Comparison of ENCODE assay signal across 8 cellular contexts in genomic region chr3:197749315-197749600, GRCh38. TPM values are rescaled to one million over a fixed set of nuclear protein-coding genes. Genes with fewer than 3 reads are reported as not detected.
A peak's percentile ranks its signal among the peaks of the same experiment; 100 is the strongest.
DNase-seq lines count a peak whose midpoint lies in the region; TF ChIP-seq lines count a peak whose summit lies in the region.

No MANE protein-coding gene starts in this region.

- H4K20me1 ChIP-seq in GM23248 (ENCODE audit: insufficient read depth): peaks cover 19% of the 10 kb centered on the region
- H4K20me1 ChIP-seq in Karpas-422 (ENCODE audit: insufficient read depth, low read depth, low read length): peaks cover 15% of the 10 kb centered on the region; the same call in 1 of the 2 replicates

- H3K79me2 ChIP-seq in GM23248 (ENCODE audit: insufficient read depth): peaks cover 36% of the 10 kb centered on the region
- peaks cover 54% of the 10 kb centered on the region for H3K79me2 ChIP-seq in Karpas-422 (ENCODE audit: low read length)

- H3K36me3 ChIP-seq in GM23248 (ENCODE audit: low read depth): no peaks in the 10 kb centered on the region
- no peaks in the 10 kb centered on the region for H3K36me3 ChIP-seq in Karpas-422 (ENCODE audit: insufficient read depth, low read length)
- no peaks in the 10 kb centered on the region for H3K36me3 ChIP-seq in duodenal mucosa (ENCODE audit: control insufficient read depth in 1 of 2, insufficient read depth in 2 of 2, low read length in 2 of 2)

- no peak for TF ChIP-seq CTCF in mesothelial cell of epicardium (IDR thresholded peaks at IDR 0.05; ENCODE audit: unreplicated experiment)

- H3K4me2 ChIP-seq in GM23248 (ENCODE audit: unreplicated experiment) (peak overlapping the region; percentile 86), Karpas-422 (ENCODE audit: low read depth, low read length, poor library complexity, severe bottlenecking) (peak overlapping the region; percentile 81)

- H3K9me2 ChIP-seq in GM23248 (ENCODE audit: insufficient read depth): no peaks in the 10 kb centered on the region
- H3K9me2 ChIP-seq in Karpas-422 (replicated peaks; ENCODE audit: insufficient read depth, low read length): no peaks in the 10 kb centered on the region

- peaks cover 31% of the 10 kb centered on the region for H3F3A ChIP-seq in GM23248 (ENCODE audit: insufficient read depth)

- H3K27ac ChIP-seq in GM23248: peak overlapping the region; percentile 73
- peak overlapping the region; percentile 92 for H3K27ac ChIP-seq in Karpas-422 (ENCODE audit: low read length)
- H3K27ac ChIP-seq in duodenal mucosa (ENCODE audit: low read depth, low read length): peak overlapping the region; percentile 89
- H3K27ac ChIP-seq in temporal lobe (ENCODE audit: low read depth, low read length): peak overlapping the region; percentile 75

- no peaks in the 10 kb centered on the region for H3K36me3 Mint-ChIP-seq in mesothelial cell of epicardium

- H3K27me3 ChIP-seq in GM23248 (replicated peaks; ENCODE audit: insufficient read depth) (no peaks in the 10 kb centered on the region), Karpas-422 (ENCODE audit: low read length) (no peaks in the 10 kb centered on the region), duodenal mucosa (ENCODE audit: control insufficient read depth in 1 of 2, insufficient read depth in 2 of 2, low read length in 2 of 2) (no peaks in the 10 kb centered on the region)

- 0 to 2% methylated on average over 18 of the region's 18 CpGs for WGBS in GM23248 (ENCODE audit: low coverage in 1 of 2, low lambda C conversion rate in 2 of 2, missing lambda C conversion rate in 2 of 2), 2 experiments

- in situ Hi-C loops in GM23248 (cut with MboI): no loop called here

- H2AFZ ChIP-seq in GM23248: peak overlapping the region; percentile 89
- peak overlapping the region; percentile 67 for H2AFZ ChIP-seq in Karpas-422 (ENCODE audit: low read length)

- H3K9ac ChIP-seq in GM23248 (peak overlapping the region; percentile 83), Karpas-422 (ENCODE audit: low read length) (peak overlapping the region; percentile 95), duodenal mucosa (ENCODE audit: low read depth in 1 of 2, low read length in 2 of 2) (peak overlapping the region; percentile 50 to 87)

- peak overlapping the region; percentile 82 for H3K4me3 Mint-ChIP-seq in mesothelial cell of epicardium

- H3K27ac Mint-ChIP-seq in mesothelial cell of epicardium: peak overlapping the region; percentile 96

- H3K27me3 Mint-ChIP-seq in mesothelial cell of epicardium (ENCODE audit: low read depth): no peaks in the 10 kb centered on the region

- peaks cover 4% of the 10 kb centered on the region for H3K9me3 Mint-ChIP-seq in mesothelial cell of epicardium

- H3K9me3 ChIP-seq in GM23248 (ENCODE audit: low read depth): no peaks in the 10 kb centered on the region
- H3K9me3 ChIP-seq in Karpas-422 (ENCODE audit: low read length): no peaks in the 10 kb centered on the region
- H3K9me3 ChIP-seq in duodenal mucosa (ENCODE audit: control insufficient read depth in 1 of 2, low read length in 2 of 2): no peaks in the 10 kb centered on the region

- peaks cover 17% of the 10 kb centered on the region; the same call in 1 of the 2 replicates for H3K4me1 ChIP-seq in GM23248 (ENCODE audit: insufficient read depth)
- H3K4me1 ChIP-seq in Karpas-422 (ENCODE audit: low read length): peaks cover 52% of the 10 kb centered on the region
- peaks cover 10 to 22% of the 10 kb centered on the region in 2 donors for H3K4me1 ChIP-seq in duodenal mucosa (ENCODE audit: control insufficient read depth in 1 of 2, insufficient read depth in 2 of 2, low read length in 2 of 2)

- H3K4me3 ChIP-seq in GM23248 (peak overlapping the region; percentile 84), Karpas-422 (ENCODE audit: low read length) (peak overlapping the region; percentile 74), duodenal mucosa (ENCODE audit: low read depth in 1 of 2, low read length in 2 of 2) (peak overlapping the region; percentile 75 to 93)

- peaks cover 18% of the 10 kb centered on the region for H3K4me1 Mint-ChIP-seq in mesothelial cell of epicardium

- DNase-seq in DMS153 treated with DMSO at 0.1 percent for 48 hours (lab: John Stamatoyannopoulos, UW; ENCODE audit: unreplicated experiment): peak; percentile 48
- DNase-seq in DMS153 (lab: John Stamatoyannopoulos, UW): no peak
- peak; percentile 81 for DNase-seq in GM23248
- DNase-seq in Karpas-422: peak; percentile 93
- DNase-seq in T-helper 22 cell (ENCODE audit: low read depth): peak; percentile 59
- DNase-seq in mesothelial cell of epicardium (ENCODE audit: low spot score in 2 of 2, unreplicated experiment in 2 of 2): no peak

RNA-seq across cellular contexts. Expression of gene FYTTD1, which starts 0.4 kb away (rescaled TPM):
- total RNA-seq in GM23248 (2014; rRNA removed; shearing (Covaris generic)): 42.0 and 71.5 TPM in 2 replicates
- polyA plus RNA-seq in GM23248 (2016; fragmentation: Nextera tagmentation; extraction: Ambion mirVana): 90.4 and 91.8 TPM in 2 replicates
- total RNA-seq in Karpas-422 (2014; rRNA removed; shearing (Covaris generic); ENCODE audit: low replicate concordance): 145 and 204 TPM in 2 replicates
- total RNA-seq in mesothelial cell of epicardium: 57.1 to 62.7 TPM (median 62.2 TPM) in 3 replicates
- total RNA-seq in temporal lobe: 51.4 TPM

RNA-seq across cellular contexts. Expression of gene RUBCN, which starts 12.6 kb away (rescaled TPM):
- total RNA-seq in GM23248 (2014; rRNA removed; shearing (Covaris generic)): 16.3 and 18.4 TPM in 2 replicates
- 10.5 and 11.1 TPM in 2 replicates for polyA plus RNA-seq in GM23248 (2016; fragmentation: Nextera tagmentation; extraction: Ambion mirVana)
- total RNA-seq in Karpas-422 (2014; rRNA removed; shearing (Covaris generic); ENCODE audit: low replicate concordance): 87.0 and 128 TPM in 2 replicates
- 22.2 to 24.5 TPM (median 22.9 TPM) in 3 replicates for total RNA-seq in mesothelial cell of epicardium
- 28.0 TPM for total RNA-seq in temporal lobe

RNA-seq across cellular contexts. Expression of gene LRCH3, which starts 41.8 kb away (rescaled TPM):
- total RNA-seq in GM23248 (2014; rRNA removed; shearing (Covaris generic)): 20.9 and 28.7 TPM in 2 replicates
- 20.2 and 24.1 TPM in 2 replicates for polyA plus RNA-seq in GM23248 (2016; fragmentation: Nextera tagmentation; extraction: Ambion mirVana)
- 107 and 164 TPM in 2 replicates for total RNA-seq in Karpas-422 (2014; rRNA removed; shearing (Covaris generic); ENCODE audit: low replicate concordance)
- total RNA-seq in mesothelial cell of epicardium: 71.8 to 83.1 TPM (median 82.6 TPM) in 3 replicates
- 86.8 TPM for total RNA-seq in temporal lobe

Comparison
In these comparisons a context has a peak if more than half of its experiments do, and no peak if none do; other contexts are left out.
1. DNase-seq: peak in DMS153 treated with DMSO at 0.1 percent for 48 hours (single experiment), GM23248 (single experiment), Karpas-422 (single experiment) and T-helper 22 cell (single experiment); none in DMS153 (single experiment) and mesothelial cell of epicardium (0 of 2).
2. Peak in every context shown above with its lines, with median percentiles within 50 percentile points of each other: H3K27ac ChIP-seq, H3K4me3 ChIP-seq and H3K9ac ChIP-seq.